1 cellular context compared by ENCODE assay signal in the genomic region with DNA sequence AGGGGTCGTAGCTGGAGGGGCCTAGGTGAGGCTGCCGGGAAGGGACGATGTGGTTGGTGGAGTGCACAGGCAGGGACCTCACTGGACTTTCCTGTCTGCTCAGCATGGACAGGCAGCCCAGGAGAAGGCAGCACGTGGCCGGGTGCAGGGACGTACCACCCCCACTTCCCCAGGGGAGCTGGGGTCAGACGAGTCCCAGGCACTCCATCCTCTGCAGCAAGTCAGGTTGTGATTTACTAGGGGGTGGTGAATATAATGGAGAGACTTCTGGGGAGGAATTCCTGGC.
TF ChIP-seq lines count a peak whose summit lies in the region.

No MANE protein-coding gene starts in this region.

TF ChIP-seq in IMR-90, 13 proteins besides CTCF, POLR2A, EP300 and RAD21:
- no peak for TF ChIP-seq BHLHE40 (IDR thresholded peaks at IDR 0.05; ENCODE audit: low read depth, low read length)
- no peak for TF ChIP-seq MAFK (IDR thresholded peaks at IDR 0.05; ENCODE audit: low read depth, low read length)
- no peak for TF ChIP-seq RFX5 (IDR thresholded peaks at IDR 0.05; ENCODE audit: low read depth, low read length)
- no peak for TF ChIP-seq SMC3 (IDR thresholded peaks at IDR 0.05; ENCODE audit: low read depth, low read length)
- no peak for TF ChIP-seq RCOR1 (IDR thresholded peaks at IDR 0.05; ENCODE audit: insufficient replicate concordance, low read length)
- no peak for TF ChIP-seq MAZ (IDR thresholded peaks at IDR 0.05; ENCODE audit: borderline replicate concordance, low read depth, low read length)
- no peak for TF ChIP-seq CHD1 (IDR thresholded peaks at IDR 0.05; ENCODE audit: low read depth, low read length)
- no peak for TF ChIP-seq NFE2L2 (IDR thresholded peaks at IDR 0.05; ENCODE audit: low read depth, low read length)
- TF ChIP-seq USF2 (IDR thresholded peaks at IDR 0.05; ENCODE audit: low read depth, low read length) = no peak
- TF ChIP-seq FOS (IDR thresholded peaks at IDR 0.05; ENCODE audit: low read depth, low read length) = no peak
- TF ChIP-seq, protein P1, sequence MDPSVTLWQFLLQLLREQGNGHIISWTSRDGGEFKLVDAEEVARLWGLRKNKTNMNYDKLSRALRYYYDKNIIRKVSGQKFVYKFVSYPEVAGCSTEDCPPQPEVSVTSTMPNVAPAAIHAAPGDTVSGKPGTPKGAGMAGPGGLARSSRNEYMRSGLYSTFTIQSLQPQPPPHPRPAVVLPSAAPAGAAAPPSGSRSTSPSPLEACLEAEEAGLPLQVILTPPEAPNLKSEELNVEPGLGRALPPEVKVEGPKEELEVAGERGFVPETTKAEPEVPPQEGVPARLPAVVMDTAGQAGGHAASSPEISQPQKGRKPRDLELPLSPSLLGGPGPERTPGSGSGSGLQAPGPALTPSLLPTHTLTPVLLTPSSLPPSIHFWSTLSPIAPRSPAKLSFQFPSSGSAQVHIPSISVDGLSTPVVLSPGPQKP (IDR thresholded peaks at IDR 0.05; ENCODE audit: borderline replicate concordance, low read depth, low read length) = no peak
- no peak for TF ChIP-seq MXI1 (IDR thresholded peaks at IDR 0.05; ENCODE audit: borderline replicate concordance, low read depth, low read length)
